8 cellular contexts compared by ENCODE assay signal in genomic region chr2:36683002-36683401, GRCh38. TPM values are rescaled to one million over a fixed set of nuclear protein-coding genes. Genes with fewer than 3 reads are reported as not detected.
"Had no signal": no experiment of that assay in that cellular context is flagged by ENCODE, and none has a peak within 500 bp of the region (broad histone marks: within the 10 kb centered on the region; RNA-seq: fewer than 3 reads in every experiment).

No MANE protein-coding gene starts in this region.

- FAIRE-seq: K562 had no signal

- H3K4me1 Mint-ChIP-seq: IgD-negative memory B cell had no signal

- H3K4me3 ChIP-seq: K562 had no signal

- H3K4me3 Mint-ChIP-seq: IgD-negative memory B cell had no signal

- H3K4me2 ChIP-seq: KMS-11 had no signal

- ATAC-seq: K562 had no signal

- H3K27ac Mint-ChIP-seq: IgD-negative memory B cell had no signal

- DNase-seq: KBM-7, KG1 had no signal

- H3K27ac ChIP-seq: HL-60, KMS-11 had no signal

- H3K9ac ChIP-seq: KMS-11 had no signal

RNA-seq across cellular contexts. Expression of gene VIT, which starts 13.5 kb away (rescaled TPM):
- total RNA-seq: HT-29, HT1080, K562 had no signal
- polyA plus RNA-seq: K562 had no signal
